Comparison of ENCODE assay signal across 15 cellular contexts in genomic region chr2:39217192-39217550, GRCh38. TPM values are rescaled to one million over a fixed set of nuclear protein-coding genes. Genes with fewer than 3 reads are reported as not detected.
DNase-seq lines count a peak whose midpoint lies in the region; ATAC-seq, FAIRE-seq and TF ChIP-seq lines count a peak whose summit lies in the region.
"Had no signal": no experiment of that assay in that cellular context is flagged by ENCODE, and none has a peak within 500 bp of the region (broad histone marks: within the 10 kb centered on the region; RNA-seq: fewer than 3 reads in every experiment).

No MANE protein-coding gene starts in this region.

- 45% methylated on average over 4 of the region's 4 CpGs for WGBS in A549 (ENCODE audit: missing lambda C conversion rate)

- H3K9me3 Mint-ChIP-seq in CD4-positive, CD25-positive, alpha-beta regulatory T cell: no peaks in the 10 kb centered on the region
- peaks cover 6% of the 10 kb centered on the region for H3K9me3 Mint-ChIP-seq in activated naive CD8-positive, alpha-beta T cell treated with anti-CD3 and anti-CD28 coated beads for 36 hours

- no peaks in the 10 kb centered on the region for H3K9me3 ChIP-seq in A549
- no peaks in the 10 kb centered on the region for H3K9me3 ChIP-seq in CD4-positive, CD25-positive, alpha-beta regulatory T cell (ENCODE audit: control insufficient read depth in 2 of 2, low read length in 2 of 2)
- H3K9me3 ChIP-seq: colonic mucosa had no signal

- ATAC-seq in A549: no peak
- ATAC-seq in CD4-positive, CD25-positive, alpha-beta regulatory T cell (ENCODE audit: low read depth in 2 of 2): peak; percentile 62 to 68
- ATAC-seq in HG02981 (IDR thresholded peaks at IDR 0.05; ENCODE audit: unreplicated experiment): peak; percentile 37
- no peak for ATAC-seq in HG03457 (IDR thresholded peaks at IDR 0.05; ENCODE audit: unreplicated experiment)
- ATAC-seq: GM12878 had no signal

- in situ Hi-C loops in brain microvascular endothelial cell (cut with HindIII; ENCODE audit: low pct_ligation_motif_present, low sequenced_read_pairs): no loop called here

- no peaks in the 10 kb centered on the region for H3K36me3 Mint-ChIP-seq in CD4-positive, CD25-positive, alpha-beta regulatory T cell
- H3K36me3 Mint-ChIP-seq in activated naive CD8-positive, alpha-beta T cell treated with anti-CD3 and anti-CD28 coated beads for 36 hours: peaks cover 7% of the 10 kb centered on the region

- POLR2A ChIA-PET in A549 (lab: Yijun Ruan, JAX): no interaction called here

- H3K4me1 Mint-ChIP-seq in CD4-positive, CD25-positive, alpha-beta regulatory T cell: peaks cover 28 to 47% (median 32%) of the 10 kb centered on the region in 4 donors
- H3K4me1 Mint-ChIP-seq in activated naive CD8-positive, alpha-beta T cell treated with anti-CD3 and anti-CD28 coated beads for 36 hours: peaks cover 51% of the 10 kb centered on the region

- H3K4me3 ChIP-seq in A549: no peak overlapping the region
- H3K4me3 ChIP-seq in CD4-positive, CD25-positive, alpha-beta regulatory T cell (ENCODE audit: low read depth, low read length): peak overlapping the region; percentile 66
- no peak overlapping the region for H3K4me3 ChIP-seq in brain microvascular endothelial cell (ENCODE audit: low read depth, low read length)
- H3K4me3 ChIP-seq: colonic mucosa, GM12878 had no signal

- TF ChIP-seq POLR2A in A549 (IDR thresholded peaks at IDR 0.05; ENCODE audit: low read length): no peak

- H3K27me3 ChIP-seq in CD4-positive, CD25-positive, alpha-beta regulatory T cell (ENCODE audit: control insufficient read depth, insufficient read depth, low read length): no peaks in the 10 kb centered on the region
- H3K27me3 ChIP-seq in brain microvascular endothelial cell (replicated peaks): no peaks in the 10 kb centered on the region
- H3K27me3 ChIP-seq: colonic mucosa had no signal

- peak overlapping the region; percentile 1 to 68 (median 62) for H3K4me3 Mint-ChIP-seq in CD4-positive, CD25-positive, alpha-beta regulatory T cell
- peak overlapping the region; percentile 58 for H3K4me3 Mint-ChIP-seq in activated naive CD8-positive, alpha-beta T cell treated with anti-CD3 and anti-CD28 coated beads for 36 hours

- CTCF ChIA-PET in A549 (lab: Yijun Ruan, JAX): interaction anchor here (1.0 to 4.4 kb wide), 3 partner anchors 12 to 93 kb away, joined by 3 to 33 read pairs (median 3); no protein-coding TSS in a partner anchor

- peaks cover 6% of the 10 kb centered on the region for H3K27me3 Mint-ChIP-seq in CD4-positive, CD25-positive, alpha-beta regulatory T cell
- H3K27me3 Mint-ChIP-seq in activated naive CD8-positive, alpha-beta T cell treated with anti-CD3 and anti-CD28 coated beads for 36 hours: no peaks in the 10 kb centered on the region

- H3K4me2 ChIP-seq in A549: no peak overlapping the region

- no peak for TF ChIP-seq EP300 in A549 (IDR thresholded peaks at IDR 0.05)

- no peaks in the 10 kb centered on the region for H3K36me3 ChIP-seq in CD4-positive, CD25-positive, alpha-beta regulatory T cell (ENCODE audit: control insufficient read depth, insufficient read depth, low read length)
- no peaks in the 10 kb centered on the region for H3K36me3 ChIP-seq in brain microvascular endothelial cell (replicated peaks)
- H3K36me3 ChIP-seq: colonic mucosa had no signal

- peak overlapping the region; percentile 15 to 96 (median 91) for H3K27ac Mint-ChIP-seq in CD4-positive, CD25-positive, alpha-beta regulatory T cell
- peak overlapping the region; percentile 92 for H3K27ac Mint-ChIP-seq in activated naive CD8-positive, alpha-beta T cell treated with anti-CD3 and anti-CD28 coated beads for 36 hours

- H3K27ac ChIP-seq in A549: no peak overlapping the region
- peak overlapping the region; percentile 66 for H3K27ac ChIP-seq in CD4-positive, CD25-positive, alpha-beta regulatory T cell (ENCODE audit: insufficient read depth, low read length, poor library complexity, severe bottlenecking)
- no peak overlapping the region for H3K27ac ChIP-seq in brain microvascular endothelial cell
- H3K27ac ChIP-seq: colonic mucosa had no signal

- TF ChIP-seq CTCF in A549 (IDR thresholded peaks at IDR 0.05) (no peak), brain microvascular endothelial cell (IDR thresholded peaks at IDR 0.05; ENCODE audit: low read depth, low read length, missing control alignments) (no peak)

- no peak for TF ChIP-seq RAD21 in A549 (conservative IDR thresholded peaks at IDR 0.05 in 1 of 2, IDR thresholded peaks at IDR 0.05 in 1 of 2)

- no peaks in the 10 kb centered on the region for H3K4me1 ChIP-seq in A549
- peaks cover 34% of the 10 kb centered on the region for H3K4me1 ChIP-seq in CD4-positive, CD25-positive, alpha-beta regulatory T cell (ENCODE audit: control insufficient read depth, insufficient read depth, low read length, poor library complexity, severe bottlenecking)
- H3K4me1 ChIP-seq: colonic mucosa had no signal

- FAIRE-seq in A549 (lab: Jason Lieb, UNC): peak; percentile 39
- FAIRE-seq: astrocyte, GM12878 had no signal

- DNase-seq in A549 (ENCODE audit: low read depth in 1 of 2, low spot score in 1 of 2): no peak
- DNase-seq in CD4-positive, CD25-positive, alpha-beta regulatory T cell: no peak
- DNase-seq in activated naive CD8-positive, alpha-beta T cell treated with anti-CD3 and anti-CD28 coated beads for 36 hours: no peak
- DNase-seq in brain microvascular endothelial cell: no peak
- DNase-seq in GM03348 (ENCODE audit: low spot score): no peak
- no peak for DNase-seq in NCI-H748 (lab: John Stamatoyannopoulos, UW; ENCODE audit: unreplicated experiment)
- DNase-seq: C1 segment of cervical spinal cord, NCI-H1694, SIG-M5 had no signal

TF ChIP-seq in A549, 52 proteins besides CTCF, POLR2A, EP300 and RAD21:
- no peak for TF ChIP-seq JUNB (IDR thresholded peaks at IDR 0.05)
- TF ChIP-seq EHF (CRISPR knock-in tag; IDR thresholded peaks at IDR 0.05): no peak
- TF ChIP-seq REST (IDR thresholded peaks at IDR 0.05): no peak
- TF ChIP-seq ESRRA (IDR thresholded peaks at IDR 0.05; ENCODE audit: borderline replicate concordance, low read length): no peak
- TF ChIP-seq RARB (CRISPR knock-in tag; IDR thresholded peaks at IDR 0.05): no peak
- no peak for TF ChIP-seq ZNF302 (CRISPR knock-in tag; IDR thresholded peaks at IDR 0.05)
- TF ChIP-seq TP53 (CRISPR knock-in tag; IDR thresholded peaks at IDR 0.05): no peak
- TF ChIP-seq CHD4 (IDR thresholded peaks at IDR 0.05; ENCODE audit: borderline replicate concordance): no peak
- TF ChIP-seq GATA3 (IDR thresholded peaks at IDR 0.05; ENCODE audit: borderline replicate concordance): no peak
- no peak for TF ChIP-seq NFE2L2 (conservative IDR thresholded peaks at IDR 0.05; ENCODE audit: low read length)
- no peak for TF ChIP-seq MAFK (IDR thresholded peaks at IDR 0.05; ENCODE audit: partially characterized antibody)
- no peak for TF ChIP-seq NR3C1 (IDR thresholded peaks at IDR 0.05)
TF ChIP-seq in A549: peak in this region for 0.

RNA-seq across cellular contexts. Expression of gene CDKL4, which starts 26.6 kb away (rescaled TPM):
- polyA plus RNA-seq in A549 (2011; rRNA removed): 0.06 TPM in 1 of 2 replicates, not detected in the other
- polyA plus RNA-seq in A549 (2012; cell fraction: cytosol; rRNA removed): not detected in 2 replicates
- not detected in 2 replicates for polyA plus RNA-seq in A549 (2012; cell fraction: nucleus; rRNA removed)
- not detected in 3 replicates for polyA plus RNA-seq in A549 (2017; fragmentation: RNase III; extraction: RNeasy Plus Mini Kit Qiagen cat#74134 plus additional on column Dnase treatment)
- polyA minus RNA-seq in A549 (2011; rRNA and poly(A)+ RNA removed): 0.91 TPM in 1 of 2 replicates, not detected in the other
- total RNA-seq in CD4-positive, CD25-positive, alpha-beta regulatory T cell: 0.74 TPM
- 1 to 10 TPM in 1 of 4 donors, under 1 TPM in 3; 0.25 to 1.6 (median 0.42) TPM for polyA plus RNA-seq in CD4-positive, CD25-positive, alpha-beta regulatory T cell
- total RNA-seq in activated naive CD8-positive, alpha-beta T cell treated with anti-CD3 and anti-CD28 coated beads for 36 hours: under 1 TPM in 1 of 2 experiments, not detected in 1; 0.22 TPM
- total RNA-seq: GM12878, HT1080 had no signal
- polyA plus RNA-seq: GM12878 had no signal

Comparison
In these comparisons a context has a peak if more than half of its experiments do, and no peak if none do; other contexts are left out.
1. ATAC-seq: peak in CD4-positive, CD25-positive, alpha-beta regulatory T cell (2 of 2) and HG02981 (single experiment); none in A549 (0 of 2) and HG03457 (single experiment).